In genomic region chr9:36902861-36903524, GRCh38 we compare ENCODE assay signal across 20 cellular contexts.
"Had no signal": no experiment of that assay in that cellular context is flagged by ENCODE, and none has a peak within 500 bp of the region (broad histone marks: within the 10 kb centered on the region; RNA-seq: fewer than 3 reads in every experiment).

No MANE protein-coding gene starts in this region.

- H3K4me3 Mint-ChIP-seq: activated naive CD4-positive, alpha-beta T cell treated with anti-CD3 and anti-CD28 coated beads, Interleukin-2, amount 50 U/mL, for 24 hours; activated naive CD8-positive, alpha-beta T cell treated with anti-CD3 and anti-CD28 coated beads, Interleukin-2, amount 50 U/mL, for 24 hours; activated T-helper 17 cell treated with anti-CD3 and anti-CD28 coated beads, Interleukin-2, amount 50 U/mL, for 72 hours; dendritic cell treated with granulocyte-macrophage colony-stimulating factor and Interleukin-4, amounts not matched to agents 40 ng/mL and 50 ng/mL, for 4 days; nephron progenitor cell had no signal

- DNase-seq: activated CD4-positive, alpha-beta T cell treated with anti-CD3 and anti-CD28 coated beads for 4 hours; activated CD4-positive, alpha-beta T cell treated with anti-CD3 and anti-CD28 coated beads, Interleukin-2, amount 50 U/mL, for 4 hours; activated gamma-delta T cell treated with Interleukin-2 at 50 U/mL for 16 hours; activated T-cell treated with anti-CD3 and anti-CD28 coated beads, Interleukin-2, amount 50 U/mL, for 1 hour; central memory CD4-positive, alpha-beta T cell; effector CD4-positive, alpha-beta T cell; esophagus squamous epithelium; heart right ventricle; nephron progenitor cell; stimulated activated CD4-positive, alpha-beta T cell treated with anti-CD3 and anti-CD28 coated beads, Interleukin-12 subunit alpha, Interleukin-12 subunit beta, amount 100 ng/mL, for 4 hours; thyroid gland; upper lobe of left lung had no signal

- H3K36me3 Mint-ChIP-seq: activated naive CD4-positive, alpha-beta T cell treated with anti-CD3 and anti-CD28 coated beads, Interleukin-2, amount 50 U/mL, for 24 hours had no signal

- H3K4me1 Mint-ChIP-seq: activated naive CD4-positive, alpha-beta T cell treated with anti-CD3 and anti-CD28 coated beads, Interleukin-2, amount 50 U/mL, for 24 hours had no signal

- H3K9me3 Mint-ChIP-seq: activated naive CD4-positive, alpha-beta T cell treated with anti-CD3 and anti-CD28 coated beads, Interleukin-2, amount 50 U/mL, for 24 hours; activated naive CD8-positive, alpha-beta T cell treated with anti-CD3 and anti-CD28 coated beads, Interleukin-2, amount 50 U/mL, for 24 hours; activated T-helper 17 cell treated with anti-CD3 and anti-CD28 coated beads, Interleukin-2, amount 50 U/mL, for 72 hours; dendritic cell treated with granulocyte-macrophage colony-stimulating factor and Interleukin-4, amounts not matched to agents 40 ng/mL and 50 ng/mL, for 4 days; nephron progenitor cell; stimulated activated naive CD8-positive, alpha-beta T cell treated with anti-CD3 and anti-CD28 coated beads, Interleukin-15, amount 100 ng/mL, for 72 hours had no signal

- ATAC-seq: left lobe of liver, sciatic nerve had no signal

- H3K27ac Mint-ChIP-seq: activated naive CD4-positive, alpha-beta T cell treated with anti-CD3 and anti-CD28 coated beads, Interleukin-2, amount 50 U/mL, for 24 hours; activated T-helper 17 cell treated with anti-CD3 and anti-CD28 coated beads, Interleukin-2, amount 50 U/mL, for 72 hours; dendritic cell treated with granulocyte-macrophage colony-stimulating factor and Interleukin-4, amounts not matched to agents 40 ng/mL and 50 ng/mL, for 4 days; nephron progenitor cell; progenitor cell of endocrine pancreas had no signal
